ENCODE assay signal across 9 cellular contexts in genomic region chr12:750356-751191, GRCh38. TPM values are rescaled to one million over a fixed set of nuclear protein-coding genes. Genes with fewer than 3 reads are reported as not detected.
DNase-seq lines count a peak whose midpoint lies in the region; ATAC-seq, FAIRE-seq and TF ChIP-seq lines count a peak whose summit lies in the region.
"Had no signal": no experiment of that assay in that cellular context is flagged by ENCODE, and none has a peak within 500 bp of the region (broad histone marks: within the 10 kb centered on the region; RNA-seq: fewer than 3 reads in every experiment).

No MANE protein-coding gene starts in this region.

- no peak overlapping the region for H2BK15ac ChIP-seq in mesendoderm (replicated peaks; ENCODE audit: low read depth)

- H3K4me1 ChIP-seq in A549 (peaks cover 14% of the 10 kb centered on the region), HAP-1 (peaks cover 17% of the 10 kb centered on the region), astrocyte (ENCODE audit: insufficient read depth, low read length) (peaks cover 15% of the 10 kb centered on the region), mesendoderm (ENCODE audit: control insufficient read depth, low read depth, low read length) (no peaks in the 10 kb centered on the region)

- H3K27ac ChIP-seq in A549 = peak overlapping the region; percentile 79 to 90
- H3K27ac ChIP-seq in astrocyte (ENCODE audit: low read depth, low read length) = peak overlapping the region; percentile 60
- H3K27ac ChIP-seq in mesendoderm (ENCODE audit: low read depth, low read length) = peak overlapping the region; percentile 90

- H3K27me3 ChIP-seq in HAP-1 (ENCODE audit: low read depth) (no peaks in the 10 kb centered on the region), astrocyte (ENCODE audit: insufficient read depth, low read length) (no peaks in the 10 kb centered on the region), mesendoderm (ENCODE audit: insufficient read depth, low read length, poor library complexity) (no peaks in the 10 kb centered on the region)

- no peak for TF ChIP-seq CTCF in A549 (IDR thresholded peaks at IDR 0.05)
- no peak for TF ChIP-seq CTCF in astrocyte (IDR thresholded peaks at IDR 0.05; ENCODE audit: insufficient read depth, low read depth, low read length)

- H3K27ac Mint-ChIP-seq in astrocyte (ENCODE audit: unreplicated experiment) = peak overlapping the region; percentile 13
- no peak overlapping the region for H3K27ac Mint-ChIP-seq in activated naive CD8-positive, alpha-beta T cell treated with anti-CD3 and anti-CD28 coated beads, Interleukin-2, amount 50 U/mL, for 24 hours
- H3K27ac Mint-ChIP-seq: activated B cell treated with CpG ODN at 0.5 μM for 24 hours had no signal

- H3K36me3 ChIP-seq in HAP-1 (replicated peaks) (no peaks in the 10 kb centered on the region), astrocyte (ENCODE audit: insufficient read depth, low read length) (no peaks in the 10 kb centered on the region), mesendoderm (ENCODE audit: control insufficient read depth, insufficient read depth, low read length) (no peaks in the 10 kb centered on the region)

- peak overlapping the region; percentile 82 for H3K4me2 ChIP-seq in A549
- H3K4me2 ChIP-seq in astrocyte (ENCODE audit: low read length) = peak overlapping the region; percentile 82
- no peak overlapping the region for H3K4me2 ChIP-seq in mesendoderm (ENCODE audit: low read length)

- peak overlapping the region; percentile 80 for H3K56ac ChIP-seq in mesendoderm (ENCODE audit: low read length)

- H2BK5ac ChIP-seq in mesendoderm (ENCODE audit: low read length) = no peak overlapping the region

- no peaks in the 10 kb centered on the region for H3K9me3 Mint-ChIP-seq in astrocyte (ENCODE audit: unreplicated experiment)
- no peaks in the 10 kb centered on the region for H3K9me3 Mint-ChIP-seq in activated naive CD8-positive, alpha-beta T cell treated with anti-CD3 and anti-CD28 coated beads, Interleukin-2, amount 50 U/mL, for 24 hours
- H3K9me3 Mint-ChIP-seq: activated B cell treated with CpG ODN at 0.5 μM for 24 hours had no signal

- H4K20me1 ChIP-seq in astrocyte (ENCODE audit: insufficient read depth, low read length) = peaks cover 22% of the 10 kb centered on the region

- CTCF ChIA-PET in A549 (lab: Yijun Ruan, JAX) = interaction anchor here (0.6 to 6.3 kb wide), 59 partner anchors 9 to 342 kb away, joined by 3 to 292 read pairs (median 6); partner anchors contain the start of genes NINJ2 and RAD52

- peaks cover 2% of the 10 kb centered on the region for H3K36me3 Mint-ChIP-seq in astrocyte (ENCODE audit: low read depth, unreplicated experiment)
- peaks cover 19% of the 10 kb centered on the region for H3K36me3 Mint-ChIP-seq in activated naive CD8-positive, alpha-beta T cell treated with anti-CD3 and anti-CD28 coated beads, Interleukin-2, amount 50 U/mL, for 24 hours (ENCODE audit: low read depth)

- WGBS in A549 (ENCODE audit: missing lambda C conversion rate) = 1% methylated on average over 7 of the region's 7 CpGs
- no CpG with 5 or more reads among the region's 7 CpGs for WGBS in mesendoderm (ENCODE audit: extremely low coverage, insufficient coverage, low lambda C conversion rate)

- no peaks in the 10 kb centered on the region for H3K27me3 Mint-ChIP-seq in astrocyte (ENCODE audit: low read depth, unreplicated experiment)
- no peaks in the 10 kb centered on the region for H3K27me3 Mint-ChIP-seq in activated naive CD8-positive, alpha-beta T cell treated with anti-CD3 and anti-CD28 coated beads, Interleukin-2, amount 50 U/mL, for 24 hours
- H3K27me3 Mint-ChIP-seq: activated B cell treated with CpG ODN at 0.5 μM for 24 hours had no signal

- POLR2A ChIA-PET in A549 (lab: Yijun Ruan, JAX) = interaction anchor here (0.6 to 6.2 kb wide), 10 partner anchors 12 to 199 kb away, joined by 3 to 77 read pairs (median 12); partner anchors contain the start of gene RAD52

- ATAC-seq in A549 = no peak
- no peak for ATAC-seq in activated naive CD8-positive, alpha-beta T cell treated with anti-CD3 and anti-CD28 coated beads, Interleukin-2, amount 50 U/mL, for 24 hours
- no peak for ATAC-seq in HG03439 (IDR thresholded peaks at IDR 0.05; ENCODE audit: unreplicated experiment)

- peaks cover 4% of the 10 kb centered on the region for H3K79me1 ChIP-seq in mesendoderm (ENCODE audit: low read length)

- DNase-seq in A549 (ENCODE audit: low read depth in 1 of 2, low spot score in 1 of 2) = no peak
- no peak for DNase-seq in HAP-1 (ENCODE audit: low spot score in 2 of 2)
- no peak for DNase-seq in astrocyte (ENCODE audit: low read depth)
- DNase-seq in mesendoderm = no peak
- no peak for DNase-seq in NCI-H524 treated with DMSO at 0.1 percent for 48 hours (lab: John Stamatoyannopoulos, UW)
- DNase-seq in RPMI8226 = no peak
- no peak for DNase-seq in activated naive CD8-positive, alpha-beta T cell treated with anti-CD3 and anti-CD28 coated beads, Interleukin-2, amount 50 U/mL, for 24 hours

- H3K18ac ChIP-seq in mesendoderm (ENCODE audit: low read length) = no peak overlapping the region

- TF ChIP-seq POLR2A in A549 (IDR thresholded peaks at IDR 0.05; ENCODE audit: low read length) = no peak

- peaks cover 5% of the 10 kb centered on the region for H3K4me1 Mint-ChIP-seq in astrocyte (ENCODE audit: low read depth, unreplicated experiment)
- peaks cover 15% of the 10 kb centered on the region for H3K4me1 Mint-ChIP-seq in activated naive CD8-positive, alpha-beta T cell treated with anti-CD3 and anti-CD28 coated beads, Interleukin-2, amount 50 U/mL, for 24 hours

- in situ Hi-C loops in HAP-1 (cut with MboI; ENCODE audit: low sequenced_read_pairs) = loop anchor here (5.0 kb wide), 1 partner anchor 178 kb away; no protein-coding TSS in a partner anchor

- peak overlapping the region; percentile 82 for H2AFZ ChIP-seq in astrocyte (ENCODE audit: low read depth, low read length)

- no peak overlapping the region for H2BK120ac ChIP-seq in mesendoderm (ENCODE audit: low read depth, low read length)

- H4K8ac ChIP-seq in mesendoderm (ENCODE audit: low read depth, low read length) = no peak overlapping the region

- no peak for TF ChIP-seq RAD21 in A549 (conservative IDR thresholded peaks at IDR 0.05 in 1 of 2, IDR thresholded peaks at IDR 0.05 in 1 of 2)

- no peak overlapping the region for H3K4ac ChIP-seq in mesendoderm (ENCODE audit: low read depth, low read length)

- H4K5ac ChIP-seq in mesendoderm (ENCODE audit: low read length) = no peak overlapping the region

- H3K4me3 Mint-ChIP-seq in astrocyte (ENCODE audit: unreplicated experiment) = no peak overlapping the region
- H3K4me3 Mint-ChIP-seq in activated naive CD8-positive, alpha-beta T cell treated with anti-CD3 and anti-CD28 coated beads, Interleukin-2, amount 50 U/mL, for 24 hours = no peak overlapping the region

- H3K9me3 ChIP-seq in A549 (no peaks in the 10 kb centered on the region), HAP-1 (no peaks in the 10 kb centered on the region), astrocyte (ENCODE audit: insufficient read depth, low read depth, low read length) (no peaks in the 10 kb centered on the region)

- H3K4me3 ChIP-seq in A549 (peak overlapping the region; percentile 49), HAP-1 (peak overlapping the region; percentile 4), astrocyte (ENCODE audit: insufficient read depth, low read depth, low read length) (peak overlapping the region; percentile 51), mesendoderm (ENCODE audit: low read length) (no peak overlapping the region)

- peaks cover 29% of the 10 kb centered on the region for H3K79me2 ChIP-seq in astrocyte (ENCODE audit: insufficient read depth, low read length)
- peaks cover 25% of the 10 kb centered on the region for H3K79me2 ChIP-seq in mesendoderm (ENCODE audit: control insufficient read depth, insufficient read depth, low read length)

- no peak for TF ChIP-seq EP300 in A549 (IDR thresholded peaks at IDR 0.05)

- FAIRE-seq in A549 (lab: Jason Lieb, UNC) (no peak), astrocyte (lab: Jason Lieb, UNC) (no peak)

- H3K23ac ChIP-seq in mesendoderm (ENCODE audit: low read length) = no peak overlapping the region

- peak overlapping the region; percentile 65 for H3K9ac ChIP-seq in astrocyte (ENCODE audit: low read length)
- H3K9ac ChIP-seq in mesendoderm (ENCODE audit: low read length) = peak overlapping the region; percentile 58

- H2AK5ac ChIP-seq in mesendoderm (ENCODE audit: low read length) = no peak overlapping the region

TF ChIP-seq in A549, 52 proteins besides CTCF, POLR2A, EP300 and RAD21:
- TF ChIP-seq HDAC2 (IDR thresholded peaks at IDR 0.05) (no peak), MAFK (IDR thresholded peaks at IDR 0.05; ENCODE audit: partially characterized antibody) (peak; percentile 90)

RNA-seq across cellular contexts. Expression of gene WNK1, which starts 1.8 kb away (rescaled TPM):
- 98.0 and 175 TPM in 2 replicates for polyA plus RNA-seq in A549 (2011; rRNA removed)
- 61.5 and 98.3 TPM in 2 replicates for polyA plus RNA-seq in A549 (2012; cell fraction: cytosol; rRNA removed)
- polyA plus RNA-seq in A549 (2012; cell fraction: nucleus; rRNA removed) = 114 and 124 TPM in 2 replicates
- polyA plus RNA-seq in A549 (2017; fragmentation: RNase III; extraction: RNeasy Plus Mini Kit Qiagen cat#74134 plus additional on column Dnase treatment) = 83.8 to 88.4 TPM (median 87.4 TPM) in 3 replicates
- polyA minus RNA-seq in A549 (2011; rRNA and poly(A)+ RNA removed) = 625 and 790 TPM in 2 replicates
- 157 and 179 TPM in 2 replicates for total RNA-seq in astrocyte
- 61.9 TPM for polyA plus RNA-seq in mesendoderm (2013, experiment 1 of 2)
- polyA plus RNA-seq in mesendoderm (2013, experiment 2 of 2) = 59.9 TPM
